ENCODE assay signal across 8 cellular contexts in the genomic region with DNA sequence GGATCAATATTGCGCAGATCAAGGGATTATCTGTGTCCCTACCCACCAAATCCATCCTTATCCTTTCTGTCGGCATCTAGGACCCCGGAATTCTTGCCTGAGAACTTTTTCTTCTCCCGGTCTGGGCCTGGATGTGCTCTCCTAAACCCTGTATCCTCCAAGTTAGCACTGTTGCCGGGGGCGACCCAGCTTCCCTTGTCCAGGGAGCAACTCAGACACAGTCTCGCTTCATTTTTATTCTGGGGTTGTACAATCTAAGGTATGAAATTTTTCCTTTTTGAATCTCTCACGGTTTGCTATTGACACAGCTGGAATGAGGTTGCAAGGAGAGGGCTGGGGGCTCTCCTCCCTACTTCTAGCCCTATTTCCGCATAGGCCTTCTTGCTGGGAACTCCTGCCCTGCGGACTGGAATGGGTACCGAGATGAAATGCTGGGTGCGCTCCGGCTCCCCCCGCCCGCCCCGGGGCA. TPM values are rescaled to one million over a fixed set of nuclear protein-coding genes. Genes with fewer than 3 reads are reported as not detected.
DNase-seq lines count a peak whose midpoint lies in the region; FAIRE-seq and TF ChIP-seq lines count a peak whose summit lies in the region.

No MANE protein-coding gene starts in this region.

- H3K27ac Mint-ChIP-seq in activated naive CD4-positive, alpha-beta T cell treated with anti-CD3 and anti-CD28 coated beads, Interleukin-2, amount 50 U/mL, for 24 hours = peak overlapping the region; percentile 97

- peaks cover 0 to 21% of the 10 kb centered on the region in 2 donors for H3K4me1 ChIP-seq in right atrium auricular region

- no peaks in the 10 kb centered on the region for H3K9me3 Mint-ChIP-seq in activated naive CD4-positive, alpha-beta T cell treated with anti-CD3 and anti-CD28 coated beads, Interleukin-2, amount 50 U/mL, for 24 hours

- H3K27me3 ChIP-seq in right atrium auricular region = no peaks in the 10 kb centered on the region

- no peak for FAIRE-seq in RCC 7860 (lab: Jason Lieb, UNC)

- H3K36me3 Mint-ChIP-seq in activated naive CD4-positive, alpha-beta T cell treated with anti-CD3 and anti-CD28 coated beads, Interleukin-2, amount 50 U/mL, for 24 hours = peaks cover 13% of the 10 kb centered on the region

- H3K36me3 ChIP-seq in right atrium auricular region = peaks cover 5% of the 10 kb centered on the region

- H3K9me3 ChIP-seq in right atrium auricular region = no peaks in the 10 kb centered on the region

- peak overlapping the region; percentile 82 for H3K27ac ChIP-seq in VCaP
- peak overlapping the region; percentile 91 to 92 for H3K27ac ChIP-seq in right atrium auricular region
- H3K27ac ChIP-seq in skin epidermis = peak overlapping the region in 20 of 21 experiments; percentile 80 to 99 (median 94)

- no peaks in the 10 kb centered on the region for H3K27me3 Mint-ChIP-seq in activated naive CD4-positive, alpha-beta T cell treated with anti-CD3 and anti-CD28 coated beads, Interleukin-2, amount 50 U/mL, for 24 hours

- DNase-seq in activated naive CD4-positive, alpha-beta T cell treated with anti-CD3 and anti-CD28 coated beads, Interleukin-2, amount 50 U/mL, for 16 hours = no peak
- DNase-seq in right atrium auricular region (ENCODE audit: low spot score) (no peak), activated gamma-delta T cell treated with Interleukin-2 at 50 U/mL for 16 hours (no peak), RCC 7860 (ENCODE audit: low spot score) (no peak), NCI-H2227 treated with DMSO at 0.1 percent for 48 hours (lab: John Stamatoyannopoulos, UW) (no peak)

- peaks cover 34% of the 10 kb centered on the region for H3K4me1 Mint-ChIP-seq in activated naive CD4-positive, alpha-beta T cell treated with anti-CD3 and anti-CD28 coated beads, Interleukin-2, amount 50 U/mL, for 24 hours

- H3K4me3 ChIP-seq in right atrium auricular region (peak overlapping the region; percentile 66 to 82), skin epidermis (peak overlapping the region; percentile 69 to 96 (median 80))

- TF ChIP-seq CTCF in VCaP (conservative IDR thresholded peaks at IDR 0.05) (no peak), right atrium auricular region (IDR thresholded peaks at IDR 0.05) (no peak)

- peak overlapping the region; percentile 95 for H3K4me3 Mint-ChIP-seq in activated naive CD4-positive, alpha-beta T cell treated with anti-CD3 and anti-CD28 coated beads, Interleukin-2, amount 50 U/mL, for 24 hours

RNA-seq across cellular contexts. Expression of gene PNP, which starts 0.4 kb away (rescaled TPM):
- total RNA-seq in right atrium auricular region = 10 to 100 TPM in 1 of 2 donors, 1 to 10 TPM in 1; 7.4 to 25.2 TPM

RNA-seq across cellular contexts. Expression of gene PIP4P1, which starts 7.6 kb away (rescaled TPM):
- total RNA-seq in right atrium auricular region = 10 to 100 TPM in 1 of 2 donors, 1 to 10 TPM in 1; 9.8 to 13.3 TPM

RNA-seq across cellular contexts. Expression of gene APEX1, which starts 13.8 kb away (rescaled TPM):
- 10 to 100 TPM; 72.6 to 97.6 TPM for total RNA-seq in right atrium auricular region

RNA-seq across cellular contexts. Expression of gene OSGEP, which starts 14.2 kb away (rescaled TPM):
- 10 to 100 TPM; 23.8 to 30.1 TPM for total RNA-seq in right atrium auricular region

RNA-seq across cellular contexts. Expression of gene KLHL33, which starts 32.8 kb away (rescaled TPM):
- total RNA-seq in right atrium auricular region = under 1 TPM; 0.35 to 0.44 TPM
